Comparison of ENCODE assay signal across 14 cellular contexts in genomic region chr6:154197176-154197850, GRCh38.
DNase-seq lines count a peak whose midpoint lies in the region; ATAC-seq, FAIRE-seq and TF ChIP-seq lines count a peak whose summit lies in the region.
"Had no signal": no experiment of that assay in that cellular context is flagged by ENCODE, and none has a peak within 500 bp of the region (broad histone marks: within the 10 kb centered on the region; RNA-seq: fewer than 3 reads in every experiment).

No MANE protein-coding gene starts in this region.

- POLR2A ChIA-PET in T-cell (lab: Charles Lee) = interaction anchor here in 1 of 2 donors (0.6 to 0.7 kb wide), 3 partner anchors 19 to 120 kb away, joined by 3 to 4 read pairs (median 3); no protein-coding TSS in a partner anchor

- H3K9me3 ChIP-seq in ascending aorta = no peaks in the 10 kb centered on the region

- intact Hi-C loops in ascending aorta (cut with DNase I) = no loop called here

- H3K36me3 ChIP-seq in ascending aorta = no peaks in the 10 kb centered on the region

- no peak for FAIRE-seq in urothelium cell line (lab: Jason Lieb, UNC)

- peak overlapping the region; percentile 66 for H3K27ac Mint-ChIP-seq in activated naive CD4-positive, alpha-beta T cell treated with anti-CD3 and anti-CD28 coated beads, Interleukin-2, amount 10 ng/mL, durations not matched to agents 7 days and 5 days
- peak overlapping the region; percentile 27 to 64 for H3K27ac Mint-ChIP-seq in T-cell
- H3K27ac Mint-ChIP-seq: HFFc6 had no signal

- CTCF ChIA-PET in activated naive CD4-positive, alpha-beta T cell treated with anti-CD3 and anti-CD28 coated beads, Interleukin-2, amount 10 ng/mL, durations not matched to agents 7 days and 5 days (lab: Charles Lee) = interaction anchor here (0.6 to 1.3 kb wide), 3 partner anchors 44 to 80 kb away, joined by 3 read pairs; no protein-coding TSS in a partner anchor
- CTCF ChIA-PET in T-cell (lab: Charles Lee) = interaction anchor here (0.6 to 1.4 kb wide), 4 partner anchors 35 to 80 kb away, joined by 3 to 8 read pairs (median 4); no protein-coding TSS in a partner anchor

- no peak overlapping the region for H3K4me3 Mint-ChIP-seq in activated naive CD4-positive, alpha-beta T cell treated with anti-CD3 and anti-CD28 coated beads, Interleukin-2, amount 10 ng/mL, durations not matched to agents 7 days and 5 days
- no peak overlapping the region for H3K4me3 Mint-ChIP-seq in T-cell
- H3K4me3 Mint-ChIP-seq: HFFc6 had no signal

- peaks cover 17% of the 10 kb centered on the region for H3K4me1 Mint-ChIP-seq in activated naive CD4-positive, alpha-beta T cell treated with anti-CD3 and anti-CD28 coated beads, Interleukin-2, amount 10 ng/mL, durations not matched to agents 7 days and 5 days
- H3K4me1 Mint-ChIP-seq in T-cell = peaks cover 60 to 80% (median 70%) of the 10 kb centered on the region in 3 donors

- peaks cover 0 to 3% of the 10 kb centered on the region in 2 donors for H3K4me1 ChIP-seq in ascending aorta

- no peaks in the 10 kb centered on the region for H3K27me3 ChIP-seq in ascending aorta

- H3K9me3 Mint-ChIP-seq in activated naive CD4-positive, alpha-beta T cell treated with anti-CD3 and anti-CD28 coated beads, Interleukin-2, amount 10 ng/mL, durations not matched to agents 7 days and 5 days = peaks cover 6% of the 10 kb centered on the region
- H3K9me3 Mint-ChIP-seq in T-cell = peaks cover 0 to 6% (median 0%) of the 10 kb centered on the region in 3 donors
- H3K9me3 Mint-ChIP-seq: HFFc6 had no signal

- TF ChIP-seq CTCF in fibroblast of villous mesenchyme (IDR thresholded peaks at IDR 0.05; ENCODE audit: insufficient read depth, low read depth, low read length) (no peak), ascending aorta (IDR thresholded peaks at IDR 0.05) (no peak)

- peaks cover 53% of the 10 kb centered on the region for H3K36me3 Mint-ChIP-seq in activated naive CD4-positive, alpha-beta T cell treated with anti-CD3 and anti-CD28 coated beads, Interleukin-2, amount 10 ng/mL, durations not matched to agents 7 days and 5 days
- peaks cover 73% of the 10 kb centered on the region for H3K36me3 Mint-ChIP-seq in T-cell

- no peaks in the 10 kb centered on the region for H3K27me3 Mint-ChIP-seq in activated naive CD4-positive, alpha-beta T cell treated with anti-CD3 and anti-CD28 coated beads, Interleukin-2, amount 10 ng/mL, durations not matched to agents 7 days and 5 days
- no peaks in the 10 kb centered on the region for H3K27me3 Mint-ChIP-seq in T-cell

- no peak for DNase-seq in activated naive CD4-positive, alpha-beta T cell treated with anti-CD3 and anti-CD28 coated beads, Interleukin-2, amount 10 ng/mL, durations not matched to agents 7 days and 5 days
- no peak for DNase-seq in activated naive CD4-positive, alpha-beta T cell treated with Interleukin-2 at 50 U/mL for 16 hours
- no peak for DNase-seq in T-cell
- peak; percentile 41 for DNase-seq in fibroblast of villous mesenchyme (ENCODE audit: low read depth)
- peak; percentile 11 for DNase-seq in urothelium cell line (ENCODE audit: low spot score)
- DNase-seq in ascending aorta (ENCODE audit: low spot score in 2 of 2) = no peak
- no peak for DNase-seq in GM19238 (ENCODE audit: insufficient read length, low spot score)
- DNase-seq: activated CD4-positive, alpha-beta T cell treated with anti-CD3 and anti-CD28 coated beads, Interleukin-2, amount 50 U/mL, for 48 hours; cortex of kidney; HFFc6; NCI-H2029 treated with DMSO at 0.1 percent for 48 hours; posterior cingulate gyrus; SIG-M5 had no signal

- H3K4me3 ChIP-seq in fibroblast of villous mesenchyme (ENCODE audit: low read depth, low read length) (no peak overlapping the region), ascending aorta (no peak overlapping the region)

- no peak overlapping the region for H3K27ac ChIP-seq in ascending aorta

- ATAC-seq in T-cell (replicated peaks in 1 of 4) = no peak
- ATAC-seq in GM18867 (IDR thresholded peaks at IDR 0.05; ENCODE audit: unreplicated experiment) = no peak

Comparison
In these comparisons a context has a peak if more than half of its experiments do, and no peak if none do; other contexts are left out.
1. DNase-seq: peak in fibroblast of villous mesenchyme (single experiment) and urothelium cell line (single experiment); none in activated naive CD4-positive, alpha-beta T cell treated with anti-CD3 and anti-CD28 coated beads, Interleukin-2, amount 10 ng/mL, durations not matched to agents 7 days and 5 days (single experiment), activated naive CD4-positive, alpha-beta T cell treated with Interleukin-2 at 50 U/mL for 16 hours (single experiment), T-cell (0 of 34), ascending aorta (0 of 2) and GM19238 (single experiment).